11 cellular contexts compared by ENCODE assay signal in genomic region chr20:31594558-31595379, GRCh38. TPM values are rescaled to one million over a fixed set of nuclear protein-coding genes. Genes with fewer than 3 reads are reported as not detected.
A peak's percentile ranks its signal among the peaks of the same experiment; 100 is the strongest.
DNase-seq lines count a peak whose midpoint lies in the region; ATAC-seq, FAIRE-seq and TF ChIP-seq lines count a peak whose summit lies in the region.
"Had no signal": no experiment of that assay in that cellular context is flagged by ENCODE, and none has a peak within 500 bp of the region (broad histone marks: within the 10 kb centered on the region; RNA-seq: fewer than 3 reads in every experiment).

No MANE protein-coding gene starts in this region.

- no peak overlapping the region for H3K4me2 ChIP-seq in mammary epithelial cell (ENCODE audit: insufficient read depth, low read depth, low read length)
- peak overlapping the region; percentile 2 for H3K4me2 ChIP-seq in smooth muscle cell

- DNase-seq in mammary epithelial cell, result no peak
- DNase-seq in kidney, result peak; percentile 86
- DNase-seq in smooth muscle cell (lab: John Stamatoyannopoulos, UW; ENCODE audit: unreplicated experiment), result no peak
- no peak for DNase-seq in NCI-H526 (lab: John Stamatoyannopoulos, UW)
- DNase-seq in NCI-H1930 (lab: John Stamatoyannopoulos, UW), result no peak
- DNase-seq: GDM1, NCI-H1105 had no signal

- H3K9me3 ChIP-seq in mammary epithelial cell (replicated peaks; ENCODE audit: insufficient read depth, low read length) (no peaks in the 10 kb centered on the region), kidney (ENCODE audit: control insufficient read depth in 1 of 2, low read length in 2 of 2) (no peaks in the 10 kb centered on the region), smooth muscle cell (replicated peaks; ENCODE audit: low read depth) (no peaks in the 10 kb centered on the region)

- no peak overlapping the region for H2AFZ ChIP-seq in mammary epithelial cell (ENCODE audit: low read depth, low read length)
- H2AFZ ChIP-seq in smooth muscle cell (ENCODE audit: low read depth), result no peak overlapping the region

- FAIRE-seq in kidney (lab: Jason Lieb, UNC), result no peak

- no peak for TF ChIP-seq RAD21 in Ishikawa (IDR thresholded peaks at IDR 0.05; ENCODE audit: low read depth)

- BruUV-seq in mammary epithelial cell (replicated peaks; lab: Mats Ljungman, UMichigan), result no TSS peak

- no peak overlapping the region for H3K27ac ChIP-seq in mammary epithelial cell (ENCODE audit: insufficient read depth, low read depth, low read length)
- peak overlapping the region; percentile 16 to 61 for H3K27ac ChIP-seq in kidney (ENCODE audit: low read depth in 2 of 2, low read length in 2 of 2)
- peak overlapping the region; percentile 85 for H3K27ac ChIP-seq in smooth muscle cell (ENCODE audit: low read depth)

- WGBS in mammary epithelial cell (ENCODE audit: low coverage, missing lambda C conversion rate), result 98% methylated on average over 11 of the region's 11 CpGs
- 64% methylated on average over 11 of the region's 11 CpGs for WGBS in smooth muscle cell (ENCODE audit: low lambda C conversion rate)

- H3K36me3 ChIP-seq in mammary epithelial cell (ENCODE audit: insufficient read depth, low read length), result no peaks in the 10 kb centered on the region
- no peaks in the 10 kb centered on the region for H3K36me3 ChIP-seq in kidney (ENCODE audit: control insufficient read depth in 1 of 2, insufficient read depth in 2 of 2, low read length in 2 of 2)
- H3K36me3 ChIP-seq in smooth muscle cell (ENCODE audit: low read depth), result no peaks in the 10 kb centered on the region

- intact Hi-C loops in mammary epithelial cell (cut with micrococcal nuclease), result no loop called here
- intact Hi-C loops in kidney (cut with DNase I), result no loop called here

- H3F3A ChIP-seq in smooth muscle cell (ENCODE audit: low read depth), result peaks cover 50% of the 10 kb centered on the region

- in situ Hi-C loops in mammary epithelial cell (cut with MboI; ENCODE audit: low sequenced_read_pairs in 2 of 2), result no loop called here

- H3K4me3 ChIP-seq in mammary epithelial cell (replicated peaks in 1 of 3; ENCODE audit: insufficient read depth in 1 of 3, low read depth in 2 of 3, low read length in 3 of 3) (no peak overlapping the region), kidney (ENCODE audit: low read length in 2 of 2) (no peak overlapping the region), smooth muscle cell (no peak overlapping the region)

- ATAC-seq in esophagus mucosa, result no peak
- no peak for ATAC-seq in HG03108 (IDR thresholded peaks at IDR 0.05; ENCODE audit: unreplicated experiment)

- H3K79me2 ChIP-seq in mammary epithelial cell (ENCODE audit: insufficient read depth, low read length), result no peaks in the 10 kb centered on the region
- no peaks in the 10 kb centered on the region for H3K79me2 ChIP-seq in smooth muscle cell (ENCODE audit: low read depth)

- dilution Hi-C loops in mammary epithelial cell (cut with HindIII; ENCODE audit: low sequenced_read_pairs), result no loop called here

- H3K27me3 ChIP-seq in mammary epithelial cell (ENCODE audit: insufficient read depth, low read length), result no peaks in the 10 kb centered on the region
- no peaks in the 10 kb centered on the region for H3K27me3 ChIP-seq in smooth muscle cell (ENCODE audit: low read depth)

- H3K9ac ChIP-seq in mammary epithelial cell (ENCODE audit: insufficient read depth, low read length) (peak overlapping the region; percentile 22), kidney (ENCODE audit: low read length in 2 of 2) (peak overlapping the region in 1 of 2 donors; percentile 40), smooth muscle cell (ENCODE audit: low read depth) (no peak overlapping the region)

- CTCF ChIA-PET in mammary epithelial cell (lab: Charles Lee; ENCODE audit: low non-redundant PET), result no interaction called here

- H3K4me1 ChIP-seq in mammary epithelial cell (ENCODE audit: insufficient read depth, low read length), result peaks cover 31% of the 10 kb centered on the region
- H3K4me1 ChIP-seq in kidney (ENCODE audit: control insufficient read depth in 1 of 2, insufficient read depth in 1 of 2, low read depth in 1 of 2, low read length in 2 of 2), result peaks cover 8% of the 10 kb centered on the region in 2 donors
- no peaks in the 10 kb centered on the region for H3K4me1 ChIP-seq in smooth muscle cell (ENCODE audit: low read depth)

- H4K20me1 ChIP-seq in mammary epithelial cell (ENCODE audit: insufficient read depth, low read length) (no peaks in the 10 kb centered on the region), smooth muscle cell (ENCODE audit: low read depth) (no peaks in the 10 kb centered on the region)

- TF ChIP-seq CTCF in mammary epithelial cell (conservative IDR thresholded peaks at IDR 0.05 in 1 of 2, IDR thresholded peaks at IDR 0.05 in 1 of 2; ENCODE audit: extremely low read depth in 1 of 2, insufficient read depth in 1 of 2, low read depth in 1 of 2, low read length in 2 of 2) (no peak), kidney (IDR thresholded peaks at IDR 0.05; ENCODE audit: borderline replicate concordance, extremely low read depth, insufficient read depth) (no peak), smooth muscle cell (IDR thresholded peaks at IDR 0.05; ENCODE audit: borderline replicate concordance, insufficient read depth, poor library complexity, severe bottlenecking) (no peak)

- no peak for TF ChIP-seq EP300 in Ishikawa (IDR thresholded peaks at IDR 0.05; ENCODE audit: borderline replicate concordance)

TF ChIP-seq in Ishikawa, 13 proteins besides CTCF, POLR2A, EP300 and RAD21:
- TF ChIP-seq ZBTB7A (IDR thresholded peaks at IDR 0.05; ENCODE audit: low read depth), result 0 out of 2 replicates have a peak, but pooled peaks have one; percentile 47
- no peak for TF ChIP-seq CEBPB (IDR thresholded peaks at IDR 0.05)

RNA-seq across cellular contexts. Expression of gene ID1, which starts 10.3 kb away (rescaled TPM):
- total RNA-seq in mammary epithelial cell (10 to 100 TPM; 66.2 to 86.1 TPM), kidney (189 TPM), smooth muscle cell (396 and 414 TPM in 2 replicates), esophagus mucosa (299 TPM)
- polyA plus RNA-seq in mammary epithelial cell (206 TPM), kidney (ENCODE audit: insufficient read depth, low read depth, low replicate concordance) (293 TPM), smooth muscle cell (87.6 and 182 TPM in 2 replicates)
- 20.0 TPM for polyA minus RNA-seq in mammary epithelial cell

RNA-seq across cellular contexts. Expression of gene COX4I2, which starts 42.9 kb away (rescaled TPM):
- not detected for total RNA-seq in mammary epithelial cell
- not detected for polyA plus RNA-seq in mammary epithelial cell
- not detected for polyA minus RNA-seq in mammary epithelial cell
- 1.3 TPM for total RNA-seq in kidney
- 6.9 TPM for polyA plus RNA-seq in kidney (ENCODE audit: insufficient read depth, low read depth, low replicate concordance)
- not detected in 2 replicates for total RNA-seq in smooth muscle cell
- polyA plus RNA-seq in smooth muscle cell, result 0.80 and 2.1 TPM in 2 replicates
- total RNA-seq in esophagus mucosa, result 0.96 TPM
- total RNA-seq: cerebellum had no signal
